Comparison of ENCODE assay signal across 21 cellular contexts in the genomic region with DNA sequence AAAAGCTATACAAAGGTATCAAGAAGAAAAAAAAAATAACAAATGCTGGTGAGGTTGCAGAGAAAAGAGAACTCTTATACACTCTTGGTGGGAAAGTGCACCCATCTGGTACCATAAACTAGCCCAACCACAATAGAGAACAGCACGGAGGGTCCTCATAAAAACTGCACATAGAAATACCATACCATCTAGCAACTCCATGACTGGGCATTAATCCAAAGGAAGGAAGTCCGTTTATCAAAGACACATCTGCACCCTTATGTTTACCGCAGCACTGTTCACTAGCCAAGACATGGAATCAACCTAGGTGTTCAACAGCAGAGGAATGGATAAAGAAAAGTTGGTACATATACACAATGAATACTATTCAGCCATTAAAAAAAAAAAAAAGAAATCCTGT. TPM values are rescaled to one million over a fixed set of nuclear protein-coding genes. Genes with fewer than 3 reads are reported as not detected.
"Had no signal": no experiment of that assay in that cellular context is flagged by ENCODE, and none has a peak within 500 bp of the region (broad histone marks: within the 10 kb centered on the region; RNA-seq: fewer than 3 reads in every experiment).

No MANE protein-coding gene starts in this region.

- H3K36me3 Mint-ChIP-seq: activated CD4-positive, alpha-beta memory T cell treated with anti-CD3 and anti-CD28 coated beads for 36 hours; activated CD8-positive, alpha-beta memory T cell treated with anti-CD3 and anti-CD28 coated beads, Interleukin-2, amount 10 ng/mL, durations not matched to agents 7 days and 5 days; brain; naive B cell had no signal

- H3K27ac ChIP-seq: gastrocnemius medialis, heart right ventricle, thyroid gland had no signal

- H3K4me3 ChIP-seq: gastrocnemius medialis, heart right ventricle, mucosa of descending colon, thyroid gland had no signal

- H3K4me3 Mint-ChIP-seq: activated B cell treated with CpG ODN at 0.5 μM for 24 hours; activated CD4-positive, alpha-beta memory T cell treated with anti-CD3 and anti-CD28 coated beads for 36 hours; activated CD8-positive, alpha-beta memory T cell treated with anti-CD3 and anti-CD28 coated beads, Interleukin-2, amount 10 ng/mL, durations not matched to agents 7 days and 5 days; activated naive CD4-positive, alpha-beta T cell treated with anti-CD3 and anti-CD28 coated beads for 36 hours; activated naive CD8-positive, alpha-beta T cell treated with anti-CD3 and anti-CD28 coated beads, Interleukin-2, amount 50 U/mL, for 24 hours; brain; naive B cell; neural crest cell had no signal

- H3K27ac Mint-ChIP-seq: activated B cell treated with CpG ODN at 0.5 μM for 24 hours; activated CD4-positive, alpha-beta memory T cell treated with anti-CD3 and anti-CD28 coated beads for 36 hours; activated CD8-positive, alpha-beta memory T cell treated with anti-CD3 and anti-CD28 coated beads, Interleukin-2, amount 10 ng/mL, durations not matched to agents 7 days and 5 days; activated naive CD4-positive, alpha-beta T cell treated with anti-CD3 and anti-CD28 coated beads for 36 hours; activated naive CD8-positive, alpha-beta T cell treated with anti-CD3 and anti-CD28 coated beads, Interleukin-2, amount 50 U/mL, for 24 hours; activated T-helper 2 cell treated with anti-CD3 and anti-CD28 coated beads, Interferon-gamma antibody, Interleukin-2, Interleukin-4, amounts not matched to agents 10 μg/mL and 5 μg/mL and 100 μg/mL, durations not matched to agents 14 hours and 24 hours and 36 hours; brain; naive B cell had no signal

- H3K36me3 ChIP-seq: gastrocnemius medialis, heart right ventricle, thyroid gland had no signal

- ATAC-seq: activated CD8-positive, alpha-beta memory T cell treated with anti-CD3 and anti-CD28 coated beads, Interleukin-2, amount 10 ng/mL, durations not matched to agents 7 days and 5 days; activated naive CD8-positive, alpha-beta T cell treated with anti-CD3 and anti-CD28 coated beads, Interleukin-2, amount 50 U/mL, for 24 hours; esophagus mucosa; gastrocnemius medialis; mucosa of descending colon had no signal

- H3K9me3 Mint-ChIP-seq: activated B cell treated with CpG ODN at 0.5 μM for 24 hours; activated CD4-positive, alpha-beta memory T cell treated with anti-CD3 and anti-CD28 coated beads for 36 hours; activated naive CD4-positive, alpha-beta T cell treated with anti-CD3 and anti-CD28 coated beads for 36 hours; activated naive CD8-positive, alpha-beta T cell treated with anti-CD3 and anti-CD28 coated beads, Interleukin-2, amount 50 U/mL, for 24 hours; activated T-helper 2 cell treated with anti-CD3 and anti-CD28 coated beads, Interferon-gamma antibody, Interleukin-2, Interleukin-4, amounts not matched to agents 10 μg/mL and 5 μg/mL and 100 μg/mL, durations not matched to agents 14 hours and 24 hours and 36 hours; naive B cell had no signal

- DNase-seq: activated B cell treated with CpG ODN at 0.5 μM for 24 hours; activated CD4-positive, alpha-beta memory T cell treated with anti-CD3 and anti-CD28 coated beads for 36 hours; activated CD4-positive, alpha-beta T cell treated with anti-CD3 and anti-CD28 coated beads for 4 hours; activated CD8-positive, alpha-beta memory T cell treated with anti-CD3 and anti-CD28 coated beads, Interleukin-2, amount 10 ng/mL, durations not matched to agents 7 days and 5 days; activated naive CD4-positive, alpha-beta T cell treated with anti-CD3 and anti-CD28 coated beads for 36 hours; activated naive CD8-positive, alpha-beta T cell treated with anti-CD3 and anti-CD28 coated beads, Interleukin-2, amount 50 U/mL, for 24 hours; anterior cingulate cortex; caudate nucleus; gastrocnemius medialis; heart right ventricle; mesenchymal stem cell; mucosa of descending colon; naive B cell; stimulated activated CD4-positive, alpha-beta T cell treated with anti-CD3 and anti-CD28 coated beads, Interleukin-12 subunit alpha, Interleukin-12 subunit beta, amount 100 ng/mL, for 4 hours; stimulated activated CD4-positive, alpha-beta T cell treated with anti-CD3 and anti-CD28 coated beads, Interleukin-1b, Interleukin-23, amount 100 ng/mL, for 48 hours; stimulated activated naive CD4-positive, alpha-beta T cell treated with Interleukin-2 at 50 U/mL for 16 hours; thyroid gland had no signal

- H3K4me1 Mint-ChIP-seq: activated B cell treated with CpG ODN at 0.5 μM for 24 hours; activated CD8-positive, alpha-beta memory T cell treated with anti-CD3 and anti-CD28 coated beads, Interleukin-2, amount 10 ng/mL, durations not matched to agents 7 days and 5 days; activated naive CD8-positive, alpha-beta T cell treated with anti-CD3 and anti-CD28 coated beads, Interleukin-2, amount 50 U/mL, for 24 hours; brain; naive B cell; neural crest cell had no signal

- H3K9me3 ChIP-seq: gastrocnemius medialis, heart right ventricle, mucosa of descending colon, thyroid gland had no signal

- H3K4me1 ChIP-seq: gastrocnemius medialis, thyroid gland had no signal

- H3K27me3 ChIP-seq: thyroid gland had no signal

RNA-seq across cellular contexts. Expression of gene CLDN5, which starts 10.8 kb away (rescaled TPM):
- total RNA-seq: activated B cell treated with CpG ODN at 0.5 μM for 24 hours; activated CD8-positive, alpha-beta memory T cell treated with anti-CD3 and anti-CD28 coated beads, Interleukin-2, amount 10 ng/mL, durations not matched to agents 7 days and 5 days had no signal
